ENCODE assay signal across 15 cellular contexts in genomic region chr1:72830606-72831390, GRCh38.
"Had no signal": no experiment of that assay in that cellular context is flagged by ENCODE, and none has a peak within 500 bp of the region (broad histone marks: within the 10 kb centered on the region; RNA-seq: fewer than 3 reads in every experiment).

No MANE protein-coding gene starts in this region.

- H3K9me3 ChIP-seq: right lobe of liver had no signal

- H3K4me1 ChIP-seq: lower lobe of right lung, psoas muscle, right lobe of liver, spleen, transverse colon had no signal

- H3K27ac ChIP-seq: lower lobe of right lung, psoas muscle, right lobe of liver, spleen, transverse colon had no signal

- H3K36me3 ChIP-seq: lower lobe of right lung, right lobe of liver, spleen, transverse colon had no signal

- H3K36me3 Mint-ChIP-seq: activated naive CD8-positive, alpha-beta T cell treated with anti-CD3 and anti-CD28 coated beads, Interleukin-2, amount 10 ng/mL, durations not matched to agents 7 days and 5 days; stimulated activated memory B cell treated with anti-CD40 and anti-IgM and Interleukin-4, amounts not matched to agents 10 μg/mL and 1 μg/mL and 100 μg/mL, for 72 hours had no signal

- H3K4me3 ChIP-seq: lower lobe of right lung, psoas muscle, right lobe of liver, spleen, transverse colon had no signal

- H3K27ac Mint-ChIP-seq: activated CD8-positive, alpha-beta T cell treated with anti-CD3 and anti-CD28 coated beads for 36 hours; activated naive CD8-positive, alpha-beta T cell treated with anti-CD3 and anti-CD28 coated beads, Interleukin-2, amount 10 ng/mL, durations not matched to agents 7 days and 5 days; naive thymus-derived CD8-positive, alpha-beta T cell; stimulated activated memory B cell treated with anti-CD40 and anti-IgM and Interleukin-4, amounts not matched to agents 10 μg/mL and 1 μg/mL and 100 μg/mL, for 72 hours had no signal

- H3K27me3 Mint-ChIP-seq: activated CD8-positive, alpha-beta T cell treated with anti-CD3 and anti-CD28 coated beads for 36 hours; activated naive CD8-positive, alpha-beta T cell treated with anti-CD3 and anti-CD28 coated beads, Interleukin-2, amount 10 ng/mL, durations not matched to agents 7 days and 5 days; naive thymus-derived CD8-positive, alpha-beta T cell; stimulated activated memory B cell treated with anti-CD40 and anti-IgM and Interleukin-4, amounts not matched to agents 10 μg/mL and 1 μg/mL and 100 μg/mL, for 72 hours had no signal

- DNase-seq: activated CD4-positive, alpha-beta T cell treated with anti-CD3 and anti-CD28 coated beads for 1 hour; activated CD8-positive, alpha-beta memory T cell treated with anti-CD3 and anti-CD28 coated beads, Interleukin-2, amount 50 U/mL, for 4 hours; activated CD8-positive, alpha-beta T cell treated with anti-CD3 and anti-CD28 coated beads for 36 hours; activated naive CD8-positive, alpha-beta T cell treated with anti-CD3 and anti-CD28 coated beads, Interleukin-2, amount 10 ng/mL, durations not matched to agents 7 days and 5 days; anterior cingulate cortex; effector CD8-positive, alpha-beta T cell; lower lobe of right lung; naive thymus-derived CD8-positive, alpha-beta T cell; occipital lobe; psoas muscle; spleen; stimulated activated CD4-positive, alpha-beta T cell treated with anti-CD3 and anti-CD28 coated beads, Interleukin-1b, Interleukin-23, amount 100 ng/mL, for 48 hours; transverse colon had no signal

- H3K27me3 ChIP-seq: right lobe of liver, spleen, transverse colon had no signal

- H3K4me1 Mint-ChIP-seq: activated naive CD8-positive, alpha-beta T cell treated with anti-CD3 and anti-CD28 coated beads, Interleukin-2, amount 10 ng/mL, durations not matched to agents 7 days and 5 days; naive thymus-derived CD8-positive, alpha-beta T cell; stimulated activated memory B cell treated with anti-CD40 and anti-IgM and Interleukin-4, amounts not matched to agents 10 μg/mL and 1 μg/mL and 100 μg/mL, for 72 hours had no signal

- H3K4me3 Mint-ChIP-seq: activated CD8-positive, alpha-beta T cell treated with anti-CD3 and anti-CD28 coated beads for 36 hours; activated naive CD8-positive, alpha-beta T cell treated with anti-CD3 and anti-CD28 coated beads, Interleukin-2, amount 10 ng/mL, durations not matched to agents 7 days and 5 days; naive thymus-derived CD8-positive, alpha-beta T cell; stimulated activated memory B cell treated with anti-CD40 and anti-IgM and Interleukin-4, amounts not matched to agents 10 μg/mL and 1 μg/mL and 100 μg/mL, for 72 hours had no signal
